In the genomic region with DNA sequence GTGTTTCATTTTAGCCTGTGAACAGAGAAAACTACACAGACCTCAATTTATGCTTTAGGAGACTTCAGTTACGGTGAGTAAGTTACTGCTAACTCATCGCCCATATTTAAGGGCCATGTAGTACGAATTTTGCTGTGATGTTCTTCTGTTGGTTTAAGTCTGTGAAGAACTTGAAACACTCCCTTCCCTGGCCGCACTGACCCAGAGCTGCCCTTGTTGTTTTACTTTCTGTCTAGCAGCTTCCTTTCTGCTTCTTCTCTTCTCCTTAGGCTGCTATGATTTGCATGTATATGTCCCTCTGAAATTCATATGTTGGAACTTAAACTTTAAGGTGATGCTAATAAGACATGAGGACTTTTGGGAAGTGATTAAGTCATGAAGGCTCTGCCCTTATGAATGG, we compare ENCODE assay signal across 26 cellular contexts.
"Had no signal": no experiment of that assay in that cellular context is flagged by ENCODE, and none has a peak within 500 bp of the region (broad histone marks: within the 10 kb centered on the region; RNA-seq: fewer than 3 reads in every experiment).

No MANE protein-coding gene starts in this region.

- H3K9me3 Mint-ChIP-seq: activated B cell treated with CpG ODN at 0.5 μM for 24 hours; activated CD4-positive, alpha-beta memory T cell treated with anti-CD3 and anti-CD28 coated beads, Interleukin-2, amount 10 ng/mL, durations not matched to agents 7 days and 5 days; activated CD4-positive, alpha-beta T cell treated with anti-CD3 and anti-CD28 coated beads, Interleukin-2, amount 10 ng/mL, durations not matched to agents 7 days and 5 days; activated naive CD4-positive, alpha-beta T cell treated with anti-CD3 and anti-CD28 coated beads for 36 hours; activated T-helper 17 cell treated with anti-CD3 and anti-CD28 coated beads, Interleukin-2, amount 50 U/mL, for 72 hours; T-cell had no signal

- H3K27ac ChIP-seq: cardiac muscle cell had no signal

- H3K27ac Mint-ChIP-seq: activated B cell treated with CpG ODN at 0.5 μM for 24 hours; activated CD4-positive, alpha-beta memory T cell treated with anti-CD3 and anti-CD28 coated beads, Interleukin-2, amount 10 ng/mL, durations not matched to agents 7 days and 5 days; activated CD4-positive, alpha-beta T cell treated with anti-CD3 and anti-CD28 coated beads, Interleukin-2, amount 10 ng/mL, durations not matched to agents 7 days and 5 days; activated naive CD4-positive, alpha-beta T cell treated with anti-CD3 and anti-CD28 coated beads for 36 hours; activated naive CD8-positive, alpha-beta T cell; activated T-helper 17 cell treated with anti-CD3 and anti-CD28 coated beads, Interleukin-2, amount 50 U/mL, for 72 hours; brain; T-cell had no signal

- H3K36me3 ChIP-seq: cardiac muscle cell had no signal

- DNase-seq: activated B cell treated with CpG ODN at 0.5 μM for 24 hours; activated CD4-positive, alpha-beta memory T cell treated with anti-CD3 and anti-CD28 coated beads, Interleukin-2, amount 10 ng/mL, durations not matched to agents 7 days and 5 days; activated CD4-positive, alpha-beta T cell treated with anti-CD3 and anti-CD28 coated beads for 1 hour; activated CD4-positive, alpha-beta T cell treated with anti-CD3 and anti-CD28 coated beads, Interleukin-2, amount 10 ng/mL, durations not matched to agents 7 days and 5 days; activated gamma-delta T cell; activated naive CD4-positive, alpha-beta T cell treated with anti-CD3 and anti-CD28 coated beads for 36 hours; activated T-cell treated with anti-CD3 and anti-CD28 coated beads for 4 hours; activated T-cell treated with anti-CD3 and anti-CD28 coated beads, Interleukin-2, amount 50 U/mL, for 48 hours; amygdala; MM.1S; NCI-H1105; NCI-H1436; NCI-H1694 treated with DMSO at 0.1 percent for 48 hours; NCI-H2029 treated with DMSO at 0.1 percent for 48 hours; NCI-H446; NCI-H524; NCI-H774; OCI-M1; SHP77; T-cell; T-helper 2 cell; T1000 had no signal

- ATAC-seq: activated T-helper 17 cell treated with anti-CD3 and anti-CD28 coated beads, Interleukin-2, amount 50 U/mL, for 72 hours; T-cell had no signal

- H3K4me3 Mint-ChIP-seq: activated B cell treated with CpG ODN at 0.5 μM for 24 hours; activated CD4-positive, alpha-beta memory T cell treated with anti-CD3 and anti-CD28 coated beads, Interleukin-2, amount 10 ng/mL, durations not matched to agents 7 days and 5 days; activated CD4-positive, alpha-beta T cell treated with anti-CD3 and anti-CD28 coated beads, Interleukin-2, amount 10 ng/mL, durations not matched to agents 7 days and 5 days; activated naive CD4-positive, alpha-beta T cell treated with anti-CD3 and anti-CD28 coated beads for 36 hours; activated naive CD8-positive, alpha-beta T cell; activated T-helper 17 cell treated with anti-CD3 and anti-CD28 coated beads, Interleukin-2, amount 50 U/mL, for 72 hours; brain; T-cell had no signal

- H3K27me3 ChIP-seq: cardiac muscle cell had no signal

- H3K4me1 Mint-ChIP-seq: activated B cell treated with CpG ODN at 0.5 μM for 24 hours; activated CD4-positive, alpha-beta memory T cell treated with anti-CD3 and anti-CD28 coated beads, Interleukin-2, amount 10 ng/mL, durations not matched to agents 7 days and 5 days; activated CD4-positive, alpha-beta T cell treated with anti-CD3 and anti-CD28 coated beads, Interleukin-2, amount 10 ng/mL, durations not matched to agents 7 days and 5 days; activated T-helper 17 cell treated with anti-CD3 and anti-CD28 coated beads, Interleukin-2, amount 50 U/mL, for 72 hours; T-cell had no signal

- H3K4me3 ChIP-seq: cardiac muscle cell had no signal
